13 cellular contexts compared by ENCODE assay signal in genomic region chr7:83469076-83469475, GRCh38.
DNase-seq lines count a peak whose midpoint lies in the region; ATAC-seq, FAIRE-seq and TF ChIP-seq lines count a peak whose summit lies in the region.
"Had no signal": no experiment of that assay in that cellular context is flagged by ENCODE, and none has a peak within 500 bp of the region (broad histone marks: within the 10 kb centered on the region; RNA-seq: fewer than 3 reads in every experiment).

No MANE protein-coding gene starts in this region.

- H3K27ac ChIP-seq in HUES48 (ENCODE audit: low read depth, low read length) (peak overlapping the region; percentile 94), coronary artery (no peak overlapping the region)
- H3K27ac ChIP-seq: neutrophil, VCaP had no signal

- no peak overlapping the region for H3K4me3 Mint-ChIP-seq in T-cell
- H3K4me3 Mint-ChIP-seq: activated naive CD4-positive, alpha-beta T cell treated with anti-CD3 and anti-CD28 coated beads, Interleukin-2, amount 50 U/mL, for 24 hours; B cell; memory B cell had no signal

- H3K27ac Mint-ChIP-seq in T-cell: no peak overlapping the region
- H3K27ac Mint-ChIP-seq: activated naive CD4-positive, alpha-beta T cell treated with anti-CD3 and anti-CD28 coated beads, Interleukin-2, amount 50 U/mL, for 24 hours; B cell; memory B cell had no signal

- no peaks in the 10 kb centered on the region for H3K36me3 Mint-ChIP-seq in T-cell
- H3K36me3 Mint-ChIP-seq: activated naive CD4-positive, alpha-beta T cell treated with anti-CD3 and anti-CD28 coated beads, Interleukin-2, amount 50 U/mL, for 24 hours; memory B cell had no signal

- H3K27me3 Mint-ChIP-seq in T-cell: no peaks in the 10 kb centered on the region
- H3K27me3 Mint-ChIP-seq: activated naive CD4-positive, alpha-beta T cell treated with anti-CD3 and anti-CD28 coated beads, Interleukin-2, amount 50 U/mL, for 24 hours; B cell; memory B cell had no signal

- CTCF ChIA-PET in T-cell (lab: Charles Lee): no interaction called here

- H3K4me3 ChIP-seq in HUES48 (ENCODE audit: low read depth, low read length): no peak overlapping the region
- H3K4me3 ChIP-seq in coronary artery: no peak overlapping the region

- no peaks in the 10 kb centered on the region for H3K27me3 ChIP-seq in HUES48 (ENCODE audit: control insufficient read depth, insufficient read depth, low read length)
- H3K27me3 ChIP-seq: neutrophil had no signal

- POLR2A ChIA-PET in T-cell (lab: Charles Lee): no interaction called here

- H3K9ac ChIP-seq in HUES48 (ENCODE audit: low read depth, low read length): no peak overlapping the region

- H3K36me3 ChIP-seq in HUES48 (ENCODE audit: control insufficient read depth, insufficient read depth, low read length): peaks cover 16% of the 10 kb centered on the region
- H3K36me3 ChIP-seq: neutrophil had no signal

- H3K9me3 Mint-ChIP-seq in T-cell: peaks cover 4 to 9% (median 5%) of the 10 kb centered on the region in 3 donors
- H3K9me3 Mint-ChIP-seq: activated naive CD4-positive, alpha-beta T cell treated with anti-CD3 and anti-CD28 coated beads, Interleukin-2, amount 50 U/mL, for 24 hours; memory B cell had no signal

- ATAC-seq in GM21723 (IDR thresholded peaks at IDR 0.05; ENCODE audit: unreplicated experiment): no peak
- no peak for ATAC-seq in HG02885 (IDR thresholded peaks at IDR 0.05; ENCODE audit: poor library complexity, unreplicated experiment)
- no peak for ATAC-seq in T-cell (replicated peaks in 1 of 4)

- FAIRE-seq in frontal cortex (lab: Jason Lieb, UNC): peak; percentile 56

- DNase-seq in AG08395 (ENCODE audit: low spot score) (peak; percentile 45), SW480 (ENCODE audit: low spot score) (peak; percentile 21), frontal cortex (ENCODE audit: low spot score in 2 of 2) (no peak), coronary artery (ENCODE audit: low spot score) (no peak), T-cell (no peak)

- H3K9me3 ChIP-seq in HUES48 (ENCODE audit: control insufficient read depth, insufficient read depth, low read length): no peaks in the 10 kb centered on the region
- H3K9me3 ChIP-seq: neutrophil had no signal

- no peaks in the 10 kb centered on the region for H3K4me1 Mint-ChIP-seq in T-cell
- H3K4me1 Mint-ChIP-seq: activated naive CD4-positive, alpha-beta T cell treated with anti-CD3 and anti-CD28 coated beads, Interleukin-2, amount 50 U/mL, for 24 hours; B cell; memory B cell had no signal

- no peak for TF ChIP-seq CTCF in coronary artery (IDR thresholded peaks at IDR 0.05)

- peaks cover 26% of the 10 kb centered on the region for H3K4me1 ChIP-seq in HUES48 (ENCODE audit: control insufficient read depth, insufficient read depth, low read length)

Comparison
In these comparisons a context has a peak if more than half of its experiments do, and no peak if none do; other contexts are left out.
1. DNase-seq: peak in AG08395 (single experiment) and SW480 (single experiment); none in frontal cortex (0 of 2), coronary artery (single experiment) and T-cell (0 of 34).